9 cellular contexts compared by ENCODE assay signal in genomic region chr4:80335554-80336358, GRCh38. TPM values are rescaled to one million over a fixed set of nuclear protein-coding genes. Genes with fewer than 3 reads are reported as not detected.
DNase-seq lines count a peak whose midpoint lies in the region; ATAC-seq, FAIRE-seq and TF ChIP-seq lines count a peak whose summit lies in the region.
"Had no signal": no experiment of that assay in that cellular context is flagged by ENCODE, and none has a peak within 500 bp of the region (broad histone marks: within the 10 kb centered on the region; RNA-seq: fewer than 3 reads in every experiment).

TSS of gene CFAP299 (plus strand) at chr4:80335730.

- H3K4me2 ChIP-seq in neuronal stem cell (ENCODE audit: insufficient read depth, low read length, poor library complexity, severe bottlenecking): peak within 1 kb of the TSS; percentile 99

- in situ Hi-C loops in Caki2 (cut with HindIII; ENCODE audit: low pct_unique_long_range_greater_than_20kb, low sequenced_read_pairs): no loop called here

- no peak within 1 kb of the TSS for H4K91ac ChIP-seq in neuronal stem cell (ENCODE audit: low read depth, low read length, poor library complexity)

- H2AK5ac ChIP-seq in neuronal stem cell (ENCODE audit: low read depth, low read length): no peak within 1 kb of the TSS

- H3K4me3 Mint-ChIP-seq in activated T-helper 17 cell treated with anti-CD3 and anti-CD28 coated beads, Interleukin-2, amount 50 U/mL, for 72 hours: peak within 1 kb of the TSS; percentile 70

- no peak for FAIRE-seq in frontal cortex (lab: Jason Lieb, UNC)
- FAIRE-seq: endometrium had no signal

- TF ChIP-seq CTCF in suprapubic skin (IDR thresholded peaks at IDR 0.05): peak in 1 of 2 donors; percentile 20

- no peak for TF ChIP-seq POLR2A in suprapubic skin (IDR thresholded peaks at IDR 0.05)

- H3K27ac Mint-ChIP-seq in activated T-helper 17 cell treated with anti-CD3 and anti-CD28 coated beads, Interleukin-2, amount 50 U/mL, for 72 hours: no peak within 1 kb of the TSS

- H2BK12ac ChIP-seq in neuronal stem cell (ENCODE audit: low read length): no peak within 1 kb of the TSS

- WGBS in neuronal stem cell (ENCODE audit: extremely low coverage in 2 of 2, insufficient read length in 2 of 2, insufficient replicate concordance in 1 of 2), 2 donors: no CpG with 5 or more reads among the region's 49 CpGs
- 2% methylated on average over 15 of the region's 49 CpGs for WGBS in suprapubic skin

- H3K4me1 ChIP-seq in neuronal stem cell (ENCODE audit: control insufficient read depth in 2 of 2, insufficient read depth in 1 of 2, low read depth in 1 of 2, low read length in 2 of 2) (no peaks in the 10 kb centered on the region), suprapubic skin (peaks cover 13% of the 10 kb centered on the region)

- H4K8ac ChIP-seq in neuronal stem cell (ENCODE audit: low read depth, low read length): no peak within 1 kb of the TSS

- peak within 1 kb of the TSS; percentile 97 for H2AFZ ChIP-seq in neuronal stem cell (ENCODE audit: low read length)

- H2BK5ac ChIP-seq in neuronal stem cell (ENCODE audit: low read length): no peak within 1 kb of the TSS

- H3K36me3 ChIP-seq in neuronal stem cell (replicated peaks in 1 of 2; ENCODE audit: control insufficient read depth in 2 of 2, insufficient read depth in 2 of 2, low read length in 2 of 2) (no peaks in the 10 kb centered on the region), suprapubic skin (no peaks in the 10 kb centered on the region)

- H3K14ac ChIP-seq in neuronal stem cell (ENCODE audit: low read length): no peak within 1 kb of the TSS

- no peak within 1 kb of the TSS for H3K18ac ChIP-seq in neuronal stem cell (ENCODE audit: low read length)

- DNase-seq in Caki2 (ENCODE audit: low read depth): peak; percentile 84
- DNase-seq in HT-29 (ENCODE audit: low spot score): peak; percentile 91
- DNase-seq in OCI-M2 (lab: John Stamatoyannopoulos, UW; ENCODE audit: unreplicated experiment): peak; percentile 83
- DNase-seq in frontal cortex (ENCODE audit: low spot score in 2 of 2): peak; percentile 39 to 40
- DNase-seq in neuronal stem cell (ENCODE audit: low spot score): peak; percentile 82
- DNase-seq in suprapubic skin (ENCODE audit: low spot score in 2 of 2): peak; percentile 75 to 87

- ATAC-seq in GM21390 (IDR thresholded peaks at IDR 0.05; ENCODE audit: unreplicated experiment): peak; percentile 99
- ATAC-seq in activated T-helper 17 cell treated with anti-CD3 and anti-CD28 coated beads, Interleukin-2, amount 50 U/mL, for 72 hours (replicated peaks): peak; percentile 91

- H3K4me3 ChIP-seq in neuronal stem cell (ENCODE audit: low read length in 2 of 2) (peak within 1 kb of the TSS; percentile 63 to 91), suprapubic skin (peak within 1 kb of the TSS; percentile 58)

- no peak within 1 kb of the TSS for H2BK15ac ChIP-seq in neuronal stem cell (ENCODE audit: low read length)

- H3K9ac ChIP-seq in neuronal stem cell (ENCODE audit: low read depth, low read length, poor library complexity): peak within 1 kb of the TSS; percentile 61

- no peak within 1 kb of the TSS for H3K4ac ChIP-seq in neuronal stem cell (ENCODE audit: low read length)

- H3K4me1 Mint-ChIP-seq in activated T-helper 17 cell treated with anti-CD3 and anti-CD28 coated beads, Interleukin-2, amount 50 U/mL, for 72 hours: peaks cover 6% of the 10 kb centered on the region

- H3K36me3 Mint-ChIP-seq in activated T-helper 17 cell treated with anti-CD3 and anti-CD28 coated beads, Interleukin-2, amount 50 U/mL, for 72 hours (ENCODE audit: low read depth): no peaks in the 10 kb centered on the region

- H3K27ac ChIP-seq in neuronal stem cell (replicated peaks; ENCODE audit: low read length) (no peak within 1 kb of the TSS), suprapubic skin (no peak within 1 kb of the TSS)

- no peaks in the 10 kb centered on the region for H3K9me3 ChIP-seq in neuronal stem cell (replicated peaks in 1 of 2; ENCODE audit: control insufficient read depth in 2 of 2, insufficient read depth in 1 of 2, low read depth in 1 of 2, low read length in 2 of 2)
- no peaks in the 10 kb centered on the region for H3K9me3 ChIP-seq in suprapubic skin

- H2BK120ac ChIP-seq in neuronal stem cell (ENCODE audit: low read depth, low read length): no peak within 1 kb of the TSS

- H3K27me3 Mint-ChIP-seq in activated T-helper 17 cell treated with anti-CD3 and anti-CD28 coated beads, Interleukin-2, amount 50 U/mL, for 72 hours: peaks cover 18% of the 10 kb centered on the region

- no peaks in the 10 kb centered on the region for H3K79me1 ChIP-seq in neuronal stem cell (ENCODE audit: low read depth, low read length)

- no peak within 1 kb of the TSS for H3K23ac ChIP-seq in neuronal stem cell (ENCODE audit: low read depth, low read length, poor library complexity)

- H3K27me3 ChIP-seq in neuronal stem cell (ENCODE audit: control insufficient read depth in 3 of 3, insufficient read depth in 3 of 3, low read depth in 1 of 3, low read length in 3 of 3) (peaks cover 0 to 10% (median 9%) of the 10 kb centered on the region in 3 experiments), suprapubic skin (peaks cover 35% of the 10 kb centered on the region)

- no peaks in the 10 kb centered on the region for H3K9me3 Mint-ChIP-seq in activated T-helper 17 cell treated with anti-CD3 and anti-CD28 coated beads, Interleukin-2, amount 50 U/mL, for 72 hours

- TF ChIP-seq EP300 in suprapubic skin (IDR thresholded peaks at IDR 0.05): no peak

RNA-seq across cellular contexts. Expression of gene CFAP299, which starts in this region (rescaled TPM):
- total RNA-seq in Caki2 (2014; rRNA removed; shearing (Covaris generic); ENCODE audit: low replicate concordance): not detected in 2 replicates
- not detected in 2 replicates for total RNA-seq in HT-29 (2014; rRNA removed; shearing (Covaris generic))
- 1 to 10 TPM in 1 of 2 donors, not detected in 1; 1.1 TPM for total RNA-seq in activated T-helper 17 cell treated with anti-CD3 and anti-CD28 coated beads, Interleukin-2, amount 50 U/mL, for 72 hours
- 1.2 TPM for total RNA-seq in frontal cortex
- polyA plus RNA-seq in neuronal stem cell (2013, experiment 1 of 2): not detected
- not detected for polyA plus RNA-seq in neuronal stem cell (2013, experiment 2 of 2)
- not detected for total RNA-seq in suprapubic skin

Comparison
In these comparisons a context has a peak if more than half of its experiments do, and no peak if none do; other contexts are left out.
1. Peak in DNase-seq in Caki2; RNA of the gene not detected or under 1 TPM.
2. Peak in DNase-seq in HT-29; RNA of the gene not detected or under 1 TPM.
3. Peak in DNase-seq and H3K4me3 ChIP-seq in suprapubic skin; RNA of the gene not detected or under 1 TPM.
4. DNase-seq: peak in every context shown above with its lines; median percentile 91 in HT-29; 84 in Caki2; 83 in OCI-M2; 82 in neuronal stem cell; 81 in suprapubic skin; 40 in frontal cortex.